Comparison of ENCODE assay signal across 21 cellular contexts in the genomic region with DNA sequence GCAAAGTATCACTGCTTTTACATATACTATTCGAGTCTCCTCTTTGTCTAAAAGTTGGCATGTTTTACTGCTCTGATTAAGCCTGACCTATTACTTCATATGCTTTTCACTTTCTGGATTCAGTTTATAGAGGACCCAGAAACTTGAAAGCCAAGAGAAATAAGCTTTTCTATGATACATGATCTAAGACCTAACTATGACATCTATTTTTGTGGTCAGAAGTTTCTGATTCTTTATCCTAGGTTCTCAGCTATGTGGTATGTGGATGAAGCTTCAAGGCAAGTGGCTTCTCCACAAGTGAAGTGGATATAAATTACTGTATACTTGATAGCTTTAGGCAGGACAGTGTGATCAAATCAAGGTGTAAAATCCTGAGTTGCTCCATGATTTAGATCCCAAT. TPM values are rescaled to one million over a fixed set of nuclear protein-coding genes. Genes with fewer than 3 reads are reported as not detected.
A peak's percentile ranks its signal among the peaks of the same experiment; 100 is the strongest.
DNase-seq lines count a peak whose midpoint lies in the region; ATAC-seq, FAIRE-seq and TF ChIP-seq lines count a peak whose summit lies in the region.
"Had no signal": no experiment of that assay in that cellular context is flagged by ENCODE, and none has a peak within 500 bp of the region (broad histone marks: within the 10 kb centered on the region; RNA-seq: fewer than 3 reads in every experiment).

No MANE protein-coding gene starts in this region.

- no peak for ATAC-seq in HG03457 (IDR thresholded peaks at IDR 0.05; ENCODE audit: unreplicated experiment)
- ATAC-seq: activated T-cell treated with anti-CD3 and anti-CD28 coated beads, Interleukin-2, amount 50 U/mL, for 4 hours; stimulated activated naive CD8-positive, alpha-beta T cell treated with anti-CD3 and anti-CD28 coated beads, Interleukin-15, amount 100 ng/mL, for 72 hours had no signal

- peaks cover 75% of the 10 kb centered on the region for H3K4me1 ChIP-seq in osteoblast (ENCODE audit: insufficient read depth, low read length)

- H3K9me3 ChIP-seq in osteoblast (ENCODE audit: low read depth, low read length): no peaks in the 10 kb centered on the region

- H3K4me2 ChIP-seq in osteoblast (ENCODE audit: insufficient read depth, low read length): peak overlapping the region; percentile 56

- peak overlapping the region; percentile 83 for H3K27ac ChIP-seq in osteoblast (ENCODE audit: low read depth, low read length)
- H3K27ac ChIP-seq: SK-N-MC had no signal

- FAIRE-seq in RCC 7860 (lab: Jason Lieb, UNC): peak; percentile 36

- no peak for TF ChIP-seq CTCF in AG10803 (conservative IDR thresholded peaks at IDR 0.05; ENCODE audit: low read length)
- no peak for TF ChIP-seq CTCF in osteoblast (IDR thresholded peaks at IDR 0.05; ENCODE audit: extremely low read depth, low read depth, low read length)

- H2AFZ ChIP-seq in osteoblast (ENCODE audit: low read length): no peak overlapping the region

- peaks cover 69% of the 10 kb centered on the region for H3K79me2 ChIP-seq in osteoblast (ENCODE audit: insufficient read depth, low read length)

- H3K27me3 ChIP-seq in osteoblast (ENCODE audit: insufficient read depth, low read length): no peaks in the 10 kb centered on the region

- DNase-seq in AG10803 (ENCODE audit: low read depth) (peak; percentile 69), RCC 7860 (ENCODE audit: low spot score) (peak; percentile 59), dedifferentiated amniotic fluid mesenchymal stem cell (ENCODE audit: extremely low spot score) (peak; percentile 88), osteoblast (ENCODE audit: insufficient read length, low spot score, missing footprints) (peak; percentile 58), CD1c-positive myeloid dendritic cell (ENCODE audit: extremely low spot score) (no peak), T-helper 2 cell (no peak), mesenteric fat pad (ENCODE audit: low spot score) (no peak)
- DNase-seq: activated CD4-positive, alpha-beta T cell treated with anti-CD3 and anti-CD28 coated beads, Interleukin-2, amount 50 U/mL, for 1 hour; activated T-cell treated with anti-CD3 and anti-CD28 coated beads, Interleukin-2, amount 50 U/mL, for 4 hours; COR-L47; GDM1; H7; mammary epithelial cell; NCI-H146; NCI-H524; nephron progenitor cell; stimulated activated CD4-positive, alpha-beta T cell treated with anti-CD3 and anti-CD28 coated beads, Interleukin-15, amount 100 ng/mL, for 24 hours; stimulated activated naive CD8-positive, alpha-beta T cell treated with anti-CD3 and anti-CD28 coated beads, Interleukin-15, amount 100 ng/mL, for 72 hours had no signal

- no peaks in the 10 kb centered on the region for H4K20me1 ChIP-seq in osteoblast (ENCODE audit: insufficient read depth, low read length)

- H3K4me3 ChIP-seq in AG10803 (ENCODE audit: low read length): no peak overlapping the region
- H3K4me3 ChIP-seq in osteoblast (ENCODE audit: insufficient read depth, low read length): peak overlapping the region; percentile 12
- H3K4me3 ChIP-seq: SK-N-MC had no signal

- no peaks in the 10 kb centered on the region for H3K36me3 ChIP-seq in osteoblast (ENCODE audit: insufficient read depth, low read length)

RNA-seq across cellular contexts. Expression of gene EDIL3, which starts 6.3 kb away (rescaled TPM):
- total RNA-seq in osteoblast: 366 and 406 TPM in 2 replicates
- 3.7 TPM for total RNA-seq in mesenteric fat pad
- total RNA-seq: HT-29 had no signal

Comparison
In these comparisons a context has a peak if more than half of its experiments do, and no peak if none do; other contexts are left out.
1. DNase-seq: peak in AG10803 (single experiment), RCC 7860 (single experiment), dedifferentiated amniotic fluid mesenchymal stem cell (single experiment) and osteoblast (single experiment); none in CD1c-positive myeloid dendritic cell (single experiment), T-helper 2 cell (0 of 5) and mesenteric fat pad (single experiment).
2. RNA of gene EDIL3, which starts 6.3 kb away (total RNA-seq): 366 to 406 TPM in osteoblast; 3.7 TPM in mesenteric fat pad (single experiment); every median in the first group is over 10 times any median in the second.